In genomic region chr7:86790383-86790782, GRCh38 we compare ENCODE assay signal across 16 cellular contexts.
A peak's percentile ranks its signal among the peaks of the same experiment; 100 is the strongest.
DNase-seq lines count a peak whose midpoint lies in the region; ATAC-seq and TF ChIP-seq lines count a peak whose summit lies in the region.
"Had no signal": no experiment of that assay in that cellular context is flagged by ENCODE, and none has a peak within 500 bp of the region (broad histone marks: within the 10 kb centered on the region; RNA-seq: fewer than 3 reads in every experiment).

No MANE protein-coding gene starts in this region.

- H3K4me1 Mint-ChIP-seq in stimulated activated naive B cell treated with anti-CD40 and anti-IgM and Interleukin-4, amounts not matched to agents 10 μg/mL and 1 μg/mL and 100 μg/mL, for 72 hours, result peaks cover 0 to 4% of the 10 kb centered on the region in 2 donors
- H3K4me1 Mint-ChIP-seq in natural killer cell, result no peaks in the 10 kb centered on the region
- H3K4me1 Mint-ChIP-seq: CD14-positive monocyte; central memory CD8-positive, alpha-beta T cell had no signal

- no peak for DNase-seq in stimulated activated naive B cell treated with anti-CD40 and anti-IgM and Interleukin-4, amounts not matched to agents 10 μg/mL and 1 μg/mL and 100 μg/mL, for 72 hours
- no peak for DNase-seq in NCI-H146 (lab: John Stamatoyannopoulos, UW)
- DNase-seq in effector CD4-positive, alpha-beta T cell, result no peak
- DNase-seq in natural killer cell, result no peak
- DNase-seq in activated CD4-positive, alpha-beta T cell treated with anti-CD3 and anti-CD28 coated beads for 48 hours, result no peak
- DNase-seq: head of caudate nucleus; left cardiac atrium; NCI-H2029; NK-92 treated with Interleukin-12 subunit alpha and Interleukin-12 subunit beta, amount 100 ng/mL, for 24 hours; psoas muscle had no signal

- intact Hi-C loops in natural killer cell (cut with micrococcal nuclease), result no loop called here

- no peaks in the 10 kb centered on the region for H3K36me3 Mint-ChIP-seq in stimulated activated naive B cell treated with anti-CD40 and anti-IgM and Interleukin-4, amounts not matched to agents 10 μg/mL and 1 μg/mL and 100 μg/mL, for 72 hours
- H3K36me3 Mint-ChIP-seq in natural killer cell, result no peaks in the 10 kb centered on the region
- H3K36me3 Mint-ChIP-seq: activated naive CD8-positive, alpha-beta T cell; CD14-positive monocyte had no signal

- peaks cover 0 to 2% of the 10 kb centered on the region in 2 donors for H3K9me3 Mint-ChIP-seq in stimulated activated naive B cell treated with anti-CD40 and anti-IgM and Interleukin-4, amounts not matched to agents 10 μg/mL and 1 μg/mL and 100 μg/mL, for 72 hours
- peaks cover 5 to 8% of the 10 kb centered on the region in 2 donors for H3K9me3 Mint-ChIP-seq in natural killer cell
- H3K9me3 Mint-ChIP-seq: central memory CD8-positive, alpha-beta T cell had no signal

- H3K4me3 Mint-ChIP-seq in stimulated activated naive B cell treated with anti-CD40 and anti-IgM and Interleukin-4, amounts not matched to agents 10 μg/mL and 1 μg/mL and 100 μg/mL, for 72 hours, result no peak overlapping the region
- H3K4me3 Mint-ChIP-seq in natural killer cell, result no peak overlapping the region
- H3K4me3 Mint-ChIP-seq: activated naive CD8-positive, alpha-beta T cell; CD14-positive monocyte; central memory CD8-positive, alpha-beta T cell had no signal

- H3K27ac Mint-ChIP-seq in stimulated activated naive B cell treated with anti-CD40 and anti-IgM and Interleukin-4, amounts not matched to agents 10 μg/mL and 1 μg/mL and 100 μg/mL, for 72 hours, result no peak overlapping the region
- no peak overlapping the region for H3K27ac Mint-ChIP-seq in natural killer cell
- H3K27ac Mint-ChIP-seq: activated naive CD8-positive, alpha-beta T cell; CD14-positive monocyte had no signal

- no peak for TF ChIP-seq CTCF in natural killer cell (IDR thresholded peaks at IDR 0.05)

- no peaks in the 10 kb centered on the region for H3K27me3 Mint-ChIP-seq in stimulated activated naive B cell treated with anti-CD40 and anti-IgM and Interleukin-4, amounts not matched to agents 10 μg/mL and 1 μg/mL and 100 μg/mL, for 72 hours
- H3K27me3 Mint-ChIP-seq in natural killer cell (ENCODE audit: low read depth in 2 of 2), result no peaks in the 10 kb centered on the region
- H3K27me3 Mint-ChIP-seq: activated naive CD8-positive, alpha-beta T cell; central memory CD8-positive, alpha-beta T cell had no signal

- ATAC-seq in GM19328 (IDR thresholded peaks at IDR 0.05; ENCODE audit: unreplicated experiment), result peak; percentile 46
- peak; percentile 60 for ATAC-seq in GM21825 (IDR thresholded peaks at IDR 0.05; ENCODE audit: unreplicated experiment)
- ATAC-seq in HG03108 (IDR thresholded peaks at IDR 0.05; ENCODE audit: unreplicated experiment), result peak; percentile 44
- peak; percentile 46 to 59 for ATAC-seq in stimulated activated naive B cell treated with anti-CD40 and anti-IgM and Interleukin-4, amounts not matched to agents 10 μg/mL and 1 μg/mL and 100 μg/mL, for 72 hours (replicated peaks)
- no peak for ATAC-seq in natural killer cell
- ATAC-seq: left cardiac atrium, psoas muscle had no signal

Comparison
In these comparisons a context has a peak if more than half of its experiments do, and no peak if none do; other contexts are left out.
1. ATAC-seq: peak in GM19328 (single experiment), GM21825 (single experiment), HG03108 (single experiment) and stimulated activated naive B cell treated with anti-CD40 and anti-IgM and Interleukin-4, amounts not matched to agents 10 μg/mL and 1 μg/mL and 100 μg/mL, for 72 hours (2 of 2); none in natural killer cell (0 of 3).